In the genomic region with DNA sequence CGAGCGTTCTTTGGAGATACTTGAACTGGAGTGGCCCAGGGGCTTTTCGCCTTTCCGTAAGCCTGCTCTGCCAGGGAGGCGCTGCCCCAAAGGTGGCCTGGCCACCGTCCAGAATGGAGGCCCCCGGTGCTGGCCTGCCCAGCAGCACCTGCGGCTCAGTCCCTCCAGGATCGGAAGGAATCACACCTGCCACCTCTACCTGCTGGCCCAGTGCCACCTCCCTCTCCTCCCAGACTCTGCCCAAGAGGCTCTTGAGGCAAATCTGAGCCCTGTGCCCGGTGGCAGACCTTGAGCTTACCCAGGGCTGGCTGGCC, we compare ENCODE assay signal across 19 cellular contexts.
DNase-seq lines count a peak whose midpoint lies in the region; ATAC-seq and TF ChIP-seq lines count a peak whose summit lies in the region.
"Had no signal": no experiment of that assay in that cellular context is flagged by ENCODE, and none has a peak within 500 bp of the region (broad histone marks: within the 10 kb centered on the region; RNA-seq: fewer than 3 reads in every experiment).

No MANE protein-coding gene starts in this region.

- H3K4me1 ChIP-seq in lung (ENCODE audit: control insufficient read depth in 2 of 2, insufficient read depth in 2 of 2, low read length in 2 of 2) (peaks cover 0 to 3% of the 10 kb centered on the region in 2 donors), mesendoderm (ENCODE audit: control insufficient read depth, low read depth, low read length) (no peaks in the 10 kb centered on the region)
- H3K4me1 ChIP-seq: esophagus squamous epithelium, testis had no signal

- H3K9ac ChIP-seq in mesendoderm (ENCODE audit: low read length): no peak overlapping the region

- H3K27ac ChIP-seq in lung (ENCODE audit: low read depth in 1 of 2, low read length in 1 of 2) (no peak overlapping the region), mesendoderm (ENCODE audit: low read depth, low read length) (no peak overlapping the region)
- H3K27ac ChIP-seq: esophagus squamous epithelium, neutrophil, testis had no signal

- no peak overlapping the region for H2AK5ac ChIP-seq in mesendoderm (ENCODE audit: low read length)

- no peak overlapping the region for H2BK15ac ChIP-seq in mesendoderm (replicated peaks; ENCODE audit: low read depth)

- no peak overlapping the region for H3K23ac ChIP-seq in mesendoderm (ENCODE audit: low read length)

- H3K56ac ChIP-seq in mesendoderm (ENCODE audit: low read length): no peak overlapping the region

- H4K5ac ChIP-seq in mesendoderm (ENCODE audit: low read length): no peak overlapping the region

- no peak overlapping the region for H3K4me2 ChIP-seq in mesendoderm (ENCODE audit: low read length)

- WGBS in lung, 2 donors: 68 to 78% methylated on average over 10 of the region's 10 CpGs
- WGBS in mesendoderm (ENCODE audit: extremely low coverage, insufficient coverage, low lambda C conversion rate): no CpG with 5 or more reads among the region's 10 CpGs

- no peaks in the 10 kb centered on the region for H3K79me2 ChIP-seq in mesendoderm (ENCODE audit: control insufficient read depth, insufficient read depth, low read length)

- H2BK120ac ChIP-seq in mesendoderm (ENCODE audit: low read depth, low read length): no peak overlapping the region

- no peak overlapping the region for H2BK5ac ChIP-seq in mesendoderm (ENCODE audit: low read length)

- H3K36me3 ChIP-seq in H7 (replicated peaks; ENCODE audit: control insufficient read depth, insufficient read depth, low read length): no peaks in the 10 kb centered on the region
- no peaks in the 10 kb centered on the region for H3K36me3 ChIP-seq in lung (ENCODE audit: control insufficient read depth in 2 of 2, insufficient read depth in 2 of 2, low read length in 2 of 2)
- no peaks in the 10 kb centered on the region for H3K36me3 ChIP-seq in mesendoderm (ENCODE audit: control insufficient read depth, insufficient read depth, low read length)
- H3K36me3 ChIP-seq: esophagus squamous epithelium, neutrophil had no signal

- H3K79me1 ChIP-seq in mesendoderm (ENCODE audit: low read length): no peaks in the 10 kb centered on the region

- H3K27me3 ChIP-seq in H7 (ENCODE audit: control insufficient read depth, insufficient read depth, low read length) (no peaks in the 10 kb centered on the region), lung (ENCODE audit: control insufficient read depth, insufficient read depth) (no peaks in the 10 kb centered on the region), mesendoderm (ENCODE audit: insufficient read depth, low read length, poor library complexity) (no peaks in the 10 kb centered on the region)
- H3K27me3 ChIP-seq: testis had no signal

- no peak overlapping the region for H3K4ac ChIP-seq in mesendoderm (ENCODE audit: low read depth, low read length)

- no peak for ATAC-seq in lung (ENCODE audit: insufficient read depth, low FRiP score)
- ATAC-seq: activated CD8-positive, alpha-beta T cell treated with anti-CD3 and anti-CD28 coated beads for 36 hours; activated T-cell treated with anti-CD3 and anti-CD28 coated beads, Interleukin-2, amount 50 U/mL, for 72 hours; effector memory CD8-positive, alpha-beta T cell; left colon; Panc1 had no signal

- TF ChIP-seq CTCF in lung (IDR thresholded peaks at IDR 0.05; ENCODE audit: control extremely low read depth, extremely low read depth): no peak

- DNase-seq in D341Med (ENCODE audit: low spot score): peak; percentile 41
- peak; percentile 41 for DNase-seq in H7
- peak; percentile 78 for DNase-seq in NCI-H2196 treated with DMSO at 0.1 percent for 48 hours (lab: John Stamatoyannopoulos, UW; ENCODE audit: unreplicated experiment)
- DNase-seq in lung (ENCODE audit: low spot score): peak; percentile 49
- no peak for DNase-seq in EL
- DNase-seq in cortex of kidney (lab: John Stamatoyannopoulos, UW): no peak
- DNase-seq in mesendoderm: no peak
- DNase-seq: activated CD8-positive, alpha-beta T cell treated with anti-CD3 and anti-CD28 coated beads for 36 hours; activated naive CD8-positive, alpha-beta T cell treated with anti-CD3 and anti-CD28 coated beads for 36 hours; activated T-cell treated with anti-CD3 and anti-CD28 coated beads, Interleukin-2, amount 50 U/mL, for 72 hours; CD8-positive, alpha-beta memory T cell; effector memory CD8-positive, alpha-beta T cell; esophagus squamous epithelium; H9; left colon; stimulated activated CD4-positive, alpha-beta T cell treated with anti-CD3 and anti-CD28 coated beads, Interleukin-12 subunit alpha, Interleukin-12 subunit beta, amount 100 ng/mL, for 4 hours; testis had no signal

- no peak overlapping the region for H4K8ac ChIP-seq in mesendoderm (ENCODE audit: low read depth, low read length)

- H3K9me3 ChIP-seq in lung (ENCODE audit: control insufficient read depth in 2 of 2, insufficient read depth in 1 of 2, low read length in 1 of 2): no peaks in the 10 kb centered on the region
- H3K9me3 ChIP-seq: esophagus squamous epithelium, neutrophil, testis had no signal

- H3K4me3 ChIP-seq in H7 (ENCODE audit: insufficient read depth, low read depth, low read length) (no peak overlapping the region), lung (no peak overlapping the region), mesendoderm (ENCODE audit: low read length) (no peak overlapping the region)
- H3K4me3 ChIP-seq: esophagus squamous epithelium, testis had no signal

- no peak overlapping the region for H3K18ac ChIP-seq in mesendoderm (ENCODE audit: low read length)

Comparison
In these comparisons a context has a peak if more than half of its experiments do, and no peak if none do; other contexts are left out.
1. DNase-seq: peak in D341Med (single experiment), H7 (single experiment), NCI-H2196 treated with DMSO at 0.1 percent for 48 hours (single experiment) and lung (single experiment); none in EL (single experiment), cortex of kidney (single experiment) and mesendoderm (single experiment).